In the genomic region with DNA sequence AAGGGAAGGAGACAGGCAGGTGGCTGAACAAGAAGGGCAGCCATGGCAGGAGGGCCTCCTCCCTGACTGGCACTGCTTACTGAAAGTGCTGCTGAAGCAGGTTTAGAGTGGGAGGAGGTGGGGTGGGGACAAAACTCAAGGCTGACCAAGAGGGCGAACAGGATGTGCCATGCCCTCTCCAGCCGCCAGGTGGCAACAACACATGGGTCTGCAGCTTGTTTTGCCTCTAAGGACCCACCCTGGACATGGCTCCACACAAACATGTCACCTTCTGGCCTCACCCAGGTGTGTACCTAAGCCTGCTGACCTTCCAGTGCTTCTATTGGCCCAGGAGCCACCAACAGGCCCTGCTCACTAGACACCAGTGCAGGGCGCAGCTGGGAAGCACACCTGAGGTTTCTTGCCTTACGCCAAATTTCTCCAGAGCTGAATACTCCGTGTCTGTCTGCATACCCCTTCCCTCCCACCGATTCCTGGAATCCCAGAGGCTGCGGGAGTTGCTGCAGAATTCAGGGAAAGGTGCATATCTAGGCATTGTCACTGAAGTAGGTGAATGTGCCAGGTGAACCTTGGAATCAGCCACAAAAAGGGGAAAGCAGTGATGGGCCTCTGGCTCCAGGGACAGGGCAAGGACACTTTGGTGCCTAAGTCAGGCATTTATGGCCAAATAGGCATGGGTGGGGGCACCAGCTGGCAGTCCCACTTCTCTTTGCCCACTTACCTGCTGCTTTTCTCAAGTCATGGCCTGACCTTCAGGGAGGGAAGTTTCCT, we compare ENCODE assay signal across 1 cellular context.
TF ChIP-seq lines count a peak whose summit lies in the region.

No MANE protein-coding gene starts in this region.

TF ChIP-seq in HepG2, 621 proteins besides CTCF, POLR2A, EP300 and RAD21 (continued from another document and continues in another):
- TF ChIP-seq, protein P1, sequence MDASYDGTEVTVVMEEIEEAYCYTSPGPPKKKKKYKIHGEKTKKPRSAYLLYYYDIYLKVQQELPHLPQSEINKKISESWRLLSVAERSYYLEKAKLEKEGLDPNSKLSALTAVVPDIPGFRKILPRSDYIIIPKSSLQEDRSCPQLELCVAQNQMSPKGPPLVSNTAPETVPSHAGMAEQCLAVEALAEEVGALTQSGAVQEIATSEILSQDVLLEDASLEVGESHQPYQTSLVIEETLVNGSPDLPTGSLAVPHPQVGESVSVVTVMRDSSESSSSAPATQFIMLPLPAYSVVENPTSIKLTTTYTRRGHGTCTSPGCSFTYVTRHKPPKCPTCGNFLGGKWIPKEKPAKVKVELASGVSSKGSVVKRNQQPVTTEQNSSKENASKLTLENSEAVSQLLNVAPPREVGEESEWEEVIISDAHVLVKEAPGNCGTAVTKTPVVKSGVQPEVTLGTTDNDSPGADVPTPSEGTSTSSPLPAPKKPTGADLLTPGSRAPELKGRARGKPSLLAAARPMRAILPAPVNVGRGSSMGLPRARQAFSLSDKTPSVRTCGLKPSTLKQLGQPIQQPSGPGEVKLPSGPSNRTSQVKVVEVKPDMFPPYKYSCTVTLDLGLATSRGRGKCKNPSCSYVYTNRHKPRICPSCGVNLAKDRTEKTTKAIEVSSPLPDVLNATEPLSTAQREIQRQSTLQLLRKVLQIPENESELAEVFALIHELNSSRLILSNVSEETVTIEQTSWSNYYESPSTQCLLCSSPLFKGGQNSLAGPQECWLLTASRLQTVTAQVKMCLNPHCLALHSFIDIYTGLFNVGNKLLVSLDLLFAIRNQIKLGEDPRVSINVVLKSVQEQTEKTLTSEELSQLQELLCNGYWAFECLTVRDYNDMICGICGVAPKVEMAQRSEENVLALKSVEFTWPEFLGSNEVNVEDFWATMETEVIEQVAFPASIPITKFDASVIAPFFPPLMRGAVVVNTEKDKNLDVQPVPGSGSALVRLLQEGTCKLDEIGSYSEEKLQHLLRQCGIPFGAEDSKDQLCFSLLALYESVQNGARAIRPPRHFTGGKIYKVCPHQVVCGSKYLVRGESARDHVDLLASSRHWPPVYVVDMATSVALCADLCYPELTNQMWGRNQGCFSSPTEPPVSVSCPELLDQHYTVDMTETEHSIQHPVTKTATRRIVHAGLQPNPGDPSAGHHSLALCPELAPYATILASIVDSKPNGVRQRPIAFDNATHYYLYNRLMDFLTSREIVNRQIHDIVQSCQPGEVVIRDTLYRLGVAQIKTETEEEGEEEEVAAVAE (CRISPR knock-in tag; IDR thresholded peaks at IDR 0.05; ENCODE audit: borderline replicate concordance) = no peak
- TF ChIP-seq FOXA3 (CRISPR knock-in tag; IDR thresholded peaks at IDR 0.05) (peak; percentile 63), KMT2A (CRISPR knock-in tag; IDR thresholded peaks at IDR 0.05) (peak; percentile 48; the same call in 1 of the 2 replicates), HOXA3 (CRISPR knock-in tag; IDR thresholded peaks at IDR 0.05) (peak; percentile 77; the same call in 1 of the 2 replicates), SP5 (CRISPR knock-in tag; IDR thresholded peaks at IDR 0.05; ENCODE audit: borderline replicate concordance, low read depth) (0 out of 2 replicates have a peak, but pooled peaks have one; percentile 53), ZNF530 (CRISPR knock-in tag; IDR thresholded peaks at IDR 0.05; ENCODE audit: low read depth) (no peak), LCORL (IDR thresholded peaks at IDR 0.05) (no peak), LCORL (CRISPR knock-in tag; IDR thresholded peaks at IDR 0.05) (peak; percentile 69), PLRG1 (conservative IDR thresholded peaks at IDR 0.05) (no peak), ARHGAP35 (CRISPR knock-in tag; IDR thresholded peaks at IDR 0.05; ENCODE audit: borderline replicate concordance) (0 out of 2 replicates have a peak, but pooled peaks have one; percentile 45), MBNL3 (CRISPR knock-in tag; conservative IDR thresholded peaks at IDR 0.05) (no peak), MAFF (IDR thresholded peaks at IDR 0.05; ENCODE audit: low read depth, low read length) (peak; percentile 55; the same call in 1 of the 2 replicates), AHR (CRISPR knock-in tag; IDR thresholded peaks at IDR 0.05) (no peak), ZNF567 (CRISPR knock-in tag; IDR thresholded peaks at IDR 0.05; ENCODE audit: borderline replicate concordance) (peak; percentile 84; the same call in 1 of the 2 replicates), ZNF839 (CRISPR knock-in tag; IDR thresholded peaks at IDR 0.05; ENCODE audit: borderline replicate concordance) (no peak), GFI1 (CRISPR knock-in tag; IDR thresholded peaks at IDR 0.05; ENCODE audit: borderline replicate concordance) (0 out of 2 replicates have a peak, but pooled peaks have one; percentile 52), PHF5A (CRISPR knock-in tag; IDR thresholded peaks at IDR 0.05; ENCODE audit: low read depth, unreplicated experiment) (peak; percentile 58), SALL1 (CRISPR knock-in tag; IDR thresholded peaks at IDR 0.05) (peak; percentile 88), ZNF326 (CRISPR knock-in tag; IDR thresholded peaks at IDR 0.05; ENCODE audit: borderline replicate concordance) (no peak), GABPA (IDR thresholded peaks at IDR 0.05; ENCODE audit: low read depth, low read length) (no peak), GABPA (CRISPR knock-in tag; IDR thresholded peaks at IDR 0.05; ENCODE audit: low read depth) (peak; percentile 68), ZNF24 (IDR thresholded peaks at IDR 0.05) (no peak), ATF7 (IDR thresholded peaks at IDR 0.05) (no peak), ATF7 (CRISPR knock-in tag; IDR thresholded peaks at IDR 0.05) (no peak), CHD2 (IDR thresholded peaks at IDR 0.05; ENCODE audit: low read depth, low read length) (no peak), FOXP1 (IDR thresholded peaks at IDR 0.05) (no peak), FOXP1 (CRISPR knock-in tag; IDR thresholded peaks at IDR 0.05) (0 out of 2 replicates have a peak, but pooled peaks have one; percentile 11), TGIF2 (CRISPR knock-in tag; IDR thresholded peaks at IDR 0.05) (peak; percentile 69), JARID2 (CRISPR knock-in tag; IDR thresholded peaks at IDR 0.05; ENCODE audit: insufficient replicate concordance) (no peak), ETV6 (CRISPR knock-in tag; conservative IDR thresholded peaks at IDR 0.05) (0 out of 2 replicates have a peak, but pooled peaks have one; percentile 36)
- TF ChIP-seq, protein P2, sequence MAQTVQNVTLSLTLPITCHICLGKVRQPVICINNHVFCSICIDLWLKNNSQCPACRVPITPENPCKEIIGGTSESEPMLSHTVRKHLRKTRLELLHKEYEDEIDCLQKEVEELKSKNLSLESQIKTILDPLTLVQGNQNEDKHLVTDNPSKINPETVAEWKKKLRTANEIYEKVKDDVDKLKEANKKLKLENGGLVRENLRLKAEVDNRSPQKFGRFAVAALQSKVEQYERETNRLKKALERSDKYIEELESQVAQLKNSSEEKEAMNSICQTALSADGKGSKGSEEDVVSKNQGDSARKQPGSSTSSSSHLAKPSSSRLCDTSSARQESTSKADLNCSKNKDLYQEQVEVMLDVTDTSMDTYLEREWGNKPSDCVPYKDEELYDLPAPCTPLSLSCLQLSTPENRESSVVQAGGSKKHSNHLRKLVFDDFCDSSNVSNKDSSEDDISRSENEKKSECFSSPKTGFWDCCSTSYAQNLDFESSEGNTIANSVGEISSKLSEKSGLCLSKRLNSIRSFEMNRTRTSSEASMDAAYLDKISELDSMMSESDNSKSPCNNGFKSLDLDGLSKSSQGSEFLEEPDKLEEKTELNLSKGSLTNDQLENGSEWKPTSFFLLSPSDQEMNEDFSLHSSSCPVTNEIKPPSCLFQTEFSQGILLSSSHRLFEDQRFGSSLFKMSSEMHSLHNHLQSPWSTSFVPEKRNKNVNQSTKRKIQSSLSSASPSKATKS (CRISPR knock-in tag; IDR thresholded peaks at IDR 0.05) = no peak
- TF ChIP-seq, protein P3, sequence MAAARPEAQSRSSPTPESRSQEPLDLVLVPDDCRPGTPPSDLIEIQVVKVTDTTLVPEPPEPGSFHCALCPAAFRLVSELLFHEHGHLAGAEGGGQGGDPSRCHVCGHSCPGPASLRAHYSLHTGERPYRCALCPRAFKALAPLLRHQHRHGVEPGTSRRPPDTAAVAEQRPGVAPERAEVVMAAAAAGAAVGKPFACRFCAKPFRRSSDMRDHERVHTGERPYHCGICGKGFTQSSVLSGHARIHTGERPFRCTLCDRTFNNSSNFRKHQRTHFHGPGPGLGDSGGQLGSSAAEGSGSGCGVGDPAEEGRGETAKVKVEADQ (CRISPR knock-in tag; IDR thresholded peaks at IDR 0.05; ENCODE audit: borderline replicate concordance) = peak; percentile 66; the same call in 1 of the 2 replicates
- TF ChIP-seq, protein P4, sequence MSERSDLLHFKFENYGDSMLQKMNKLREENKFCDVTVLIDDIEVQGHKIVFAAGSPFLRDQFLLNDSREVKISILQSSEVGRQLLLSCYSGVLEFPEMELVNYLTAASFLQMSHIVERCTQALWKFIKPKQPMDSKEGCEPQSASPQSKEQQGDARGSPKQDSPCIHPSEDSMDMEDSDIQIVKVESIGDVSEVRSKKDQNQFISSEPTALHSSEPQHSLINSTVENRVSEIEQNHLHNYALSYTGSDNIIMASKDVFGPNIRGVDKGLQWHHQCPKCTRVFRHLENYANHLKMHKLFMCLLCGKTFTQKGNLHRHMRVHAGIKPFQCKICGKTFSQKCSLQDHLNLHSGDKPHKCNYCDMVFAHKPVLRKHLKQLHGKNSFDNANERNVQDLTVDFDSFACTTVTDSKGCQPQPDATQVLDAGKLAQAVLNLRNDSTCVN (CRISPR knock-in tag; IDR thresholded peaks at IDR 0.05; ENCODE audit: borderline replicate concordance) = peak; percentile 63; the same call in 1 of the 2 replicates
- TF ChIP-seq, protein P5, sequence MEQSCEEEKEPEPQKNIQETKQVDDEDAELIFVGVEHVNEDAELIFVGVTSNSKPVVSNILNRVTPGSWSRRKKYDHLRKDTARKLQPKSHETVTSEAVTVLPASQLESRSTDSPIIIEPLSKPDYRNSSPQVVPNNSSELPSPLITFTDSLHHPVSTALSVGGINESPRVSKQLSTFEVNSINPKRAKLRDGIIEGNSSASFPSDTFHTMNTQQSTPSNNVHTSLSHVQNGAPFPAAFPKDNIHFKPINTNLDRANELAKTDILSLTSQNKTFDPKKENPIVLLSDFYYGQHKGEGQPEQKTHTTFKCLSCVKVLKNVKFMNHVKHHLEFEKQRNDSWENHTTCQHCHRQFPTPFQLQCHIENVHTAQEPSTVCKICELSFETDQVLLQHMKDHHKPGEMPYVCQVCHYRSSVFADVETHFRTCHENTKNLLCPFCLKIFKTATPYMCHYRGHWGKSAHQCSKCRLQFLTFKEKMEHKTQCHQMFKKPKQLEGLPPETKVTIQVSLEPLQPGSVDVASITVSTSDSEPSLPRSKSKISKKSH (CRISPR knock-in tag; IDR thresholded peaks at IDR 0.05; ENCODE audit: borderline replicate concordance) = peak; percentile 57; the same call in 1 of the 2 replicates
- TF ChIP-seq, protein P6, sequence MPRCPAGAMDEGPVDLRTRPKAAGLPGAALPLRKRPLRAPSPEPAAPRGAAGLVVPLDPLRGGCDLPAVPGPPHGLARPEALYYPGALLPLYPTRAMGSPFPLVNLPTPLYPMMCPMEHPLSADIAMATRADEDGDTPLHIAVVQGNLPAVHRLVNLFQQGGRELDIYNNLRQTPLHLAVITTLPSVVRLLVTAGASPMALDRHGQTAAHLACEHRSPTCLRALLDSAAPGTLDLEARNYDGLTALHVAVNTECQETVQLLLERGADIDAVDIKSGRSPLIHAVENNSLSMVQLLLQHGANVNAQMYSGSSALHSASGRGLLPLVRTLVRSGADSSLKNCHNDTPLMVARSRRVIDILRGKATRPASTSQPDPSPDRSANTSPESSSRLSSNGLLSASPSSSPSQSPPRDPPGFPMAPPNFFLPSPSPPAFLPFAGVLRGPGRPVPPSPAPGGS (CRISPR knock-in tag; IDR thresholded peaks at IDR 0.05) = 0 out of 2 replicates have a peak, but pooled peaks have one; percentile 49
- TF ChIP-seq, protein P7, sequence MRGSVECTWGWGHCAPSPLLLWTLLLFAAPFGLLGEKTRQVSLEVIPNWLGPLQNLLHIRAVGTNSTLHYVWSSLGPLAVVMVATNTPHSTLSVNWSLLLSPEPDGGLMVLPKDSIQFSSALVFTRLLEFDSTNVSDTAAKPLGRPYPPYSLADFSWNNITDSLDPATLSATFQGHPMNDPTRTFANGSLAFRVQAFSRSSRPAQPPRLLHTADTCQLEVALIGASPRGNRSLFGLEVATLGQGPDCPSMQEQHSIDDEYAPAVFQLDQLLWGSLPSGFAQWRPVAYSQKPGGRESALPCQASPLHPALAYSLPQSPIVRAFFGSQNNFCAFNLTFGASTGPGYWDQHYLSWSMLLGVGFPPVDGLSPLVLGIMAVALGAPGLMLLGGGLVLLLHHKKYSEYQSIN (CRISPR knock-in tag; IDR thresholded peaks at IDR 0.05; ENCODE audit: borderline replicate concordance) = no peak
- TF ChIP-seq, protein P8, sequence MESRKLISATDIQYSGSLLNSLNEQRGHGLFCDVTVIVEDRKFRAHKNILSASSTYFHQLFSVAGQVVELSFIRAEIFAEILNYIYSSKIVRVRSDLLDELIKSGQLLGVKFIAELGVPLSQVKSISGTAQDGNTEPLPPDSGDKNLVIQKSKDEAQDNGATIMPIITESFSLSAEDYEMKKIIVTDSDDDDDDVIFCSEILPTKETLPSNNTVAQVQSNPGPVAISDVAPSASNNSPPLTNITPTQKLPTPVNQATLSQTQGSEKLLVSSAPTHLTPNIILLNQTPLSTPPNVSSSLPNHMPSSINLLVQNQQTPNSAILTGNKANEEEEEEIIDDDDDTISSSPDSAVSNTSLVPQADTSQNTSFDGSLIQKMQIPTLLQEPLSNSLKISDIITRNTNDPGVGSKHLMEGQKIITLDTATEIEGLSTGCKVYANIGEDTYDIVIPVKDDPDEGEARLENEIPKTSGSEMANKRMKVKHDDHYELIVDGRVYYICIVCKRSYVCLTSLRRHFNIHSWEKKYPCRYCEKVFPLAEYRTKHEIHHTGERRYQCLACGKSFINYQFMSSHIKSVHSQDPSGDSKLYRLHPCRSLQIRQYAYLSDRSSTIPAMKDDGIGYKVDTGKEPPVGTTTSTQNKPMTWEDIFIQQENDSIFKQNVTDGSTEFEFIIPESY (CRISPR knock-in tag; IDR thresholded peaks at IDR 0.05) = peak; percentile 67; the same call in 1 of the 2 replicates
- TF ChIP-seq, protein P9, sequence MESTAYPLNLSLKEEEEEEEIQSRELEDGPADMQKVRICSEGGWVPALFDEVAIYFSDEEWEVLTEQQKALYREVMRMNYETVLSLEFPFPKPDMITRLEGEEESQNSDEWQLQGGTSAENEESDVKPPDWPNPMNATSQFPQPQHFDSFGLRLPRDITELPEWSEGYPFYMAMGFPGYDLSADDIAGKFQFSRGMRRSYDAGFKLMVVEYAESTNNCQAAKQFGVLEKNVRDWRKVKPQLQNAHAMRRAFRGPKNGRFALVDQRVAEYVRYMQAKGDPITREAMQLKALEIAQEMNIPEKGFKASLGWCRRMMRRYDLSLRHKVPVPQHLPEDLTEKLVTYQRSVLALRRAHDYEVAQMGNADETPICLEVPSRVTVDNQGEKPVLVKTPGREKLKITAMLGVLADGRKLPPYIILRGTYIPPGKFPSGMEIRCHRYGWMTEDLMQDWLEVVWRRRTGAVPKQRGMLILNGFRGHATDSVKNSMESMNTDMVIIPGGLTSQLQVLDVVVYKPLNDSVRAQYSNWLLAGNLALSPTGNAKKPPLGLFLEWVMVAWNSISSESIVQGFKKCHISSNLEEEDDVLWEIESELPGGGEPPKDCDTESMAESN (CRISPR knock-in tag; conservative IDR thresholded peaks at IDR 0.05) = no peak
- TF ChIP-seq, protein P10, sequence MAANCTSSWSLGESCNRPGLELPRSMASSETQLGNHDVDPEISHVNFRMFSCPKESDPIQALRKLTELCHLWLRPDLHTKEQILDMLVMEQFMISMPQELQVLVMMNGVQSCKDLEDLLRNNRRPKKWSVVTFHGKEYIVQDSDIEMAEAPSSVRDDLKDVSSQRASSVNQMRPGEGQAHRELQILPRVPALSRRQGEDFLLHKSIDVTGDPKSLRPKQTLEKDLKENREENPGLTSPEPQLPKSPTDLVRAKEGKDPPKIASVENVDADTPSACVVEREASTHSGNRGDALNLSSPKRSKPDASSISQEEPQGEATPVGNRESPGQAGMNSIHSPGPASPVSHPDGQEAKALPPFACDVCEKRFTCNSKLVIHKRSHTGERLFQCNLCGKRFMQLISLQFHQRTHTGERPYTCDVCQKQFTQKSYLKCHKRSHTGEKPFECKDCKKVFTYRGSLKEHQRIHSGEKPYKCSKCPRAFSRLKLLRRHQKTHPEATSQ (CRISPR knock-in tag; IDR thresholded peaks at IDR 0.05; ENCODE audit: borderline replicate concordance) = 0 out of 2 replicates have a peak, but pooled peaks have one; percentile 19
